ENCODE assay signal across 16 cellular contexts in the genomic region with DNA sequence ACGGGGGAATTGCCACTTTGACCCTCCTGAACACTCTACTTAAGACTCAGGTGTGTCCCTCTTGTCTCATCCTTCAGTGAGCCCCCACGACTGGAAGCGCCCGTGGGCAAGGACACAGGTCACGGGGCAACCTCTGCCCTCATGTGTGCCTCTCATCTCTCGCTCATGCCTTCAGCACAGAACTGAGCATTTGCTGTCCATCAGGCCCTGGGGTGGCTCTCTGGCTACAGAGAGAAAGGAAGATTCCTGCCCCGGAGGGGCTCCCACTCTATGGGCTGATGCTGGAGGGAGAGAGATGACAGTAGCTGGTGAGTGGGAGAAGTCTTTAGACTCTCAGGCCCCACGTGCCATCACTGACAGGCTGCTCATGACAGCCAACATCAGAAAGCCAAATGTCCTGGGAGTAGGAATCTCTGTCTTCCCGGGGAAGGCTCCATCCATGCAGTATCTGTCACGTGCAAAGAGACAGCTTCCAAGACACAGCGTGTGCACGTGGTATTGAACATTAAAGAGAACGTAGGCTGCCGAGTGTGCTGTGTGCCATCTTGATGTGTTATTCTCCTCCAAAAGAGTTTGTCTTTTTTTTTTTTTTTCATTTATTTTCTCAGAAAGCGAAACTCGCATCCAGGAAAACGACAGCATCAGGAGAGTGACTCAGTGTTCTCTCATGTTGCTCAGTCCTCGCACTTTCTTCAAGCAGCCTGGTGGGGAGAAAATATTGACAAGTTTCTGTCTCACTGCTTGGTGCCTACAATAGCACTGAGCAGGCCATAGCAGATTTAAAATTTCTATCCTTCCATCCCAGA.
DNase-seq lines count a peak whose midpoint lies in the region; ATAC-seq and TF ChIP-seq lines count a peak whose summit lies in the region.
"Had no signal": no experiment of that assay in that cellular context is flagged by ENCODE, and none has a peak within 500 bp of the region (broad histone marks: within the 10 kb centered on the region; RNA-seq: fewer than 3 reads in every experiment).

No MANE protein-coding gene starts in this region.

- no peak overlapping the region for H3K27ac Mint-ChIP-seq in T-helper 17 cell
- H3K27ac Mint-ChIP-seq: CD4-positive, alpha-beta memory T cell; GM23338 had no signal

- no peaks in the 10 kb centered on the region for H3K79me1 ChIP-seq in neuronal stem cell (ENCODE audit: low read depth, low read length)

- no peaks in the 10 kb centered on the region for H3K79me2 ChIP-seq in GM23248 (ENCODE audit: insufficient read depth)

- H3K14ac ChIP-seq in neuronal stem cell (ENCODE audit: low read length) = no peak overlapping the region

- no peaks in the 10 kb centered on the region for H3F3A ChIP-seq in GM23248 (ENCODE audit: insufficient read depth)

- TF ChIP-seq CTCF in choroid plexus epithelial cell (conservative IDR thresholded peaks at IDR 0.05; ENCODE audit: low read depth, low read length) = no peak
- no peak for TF ChIP-seq CTCF in lower lobe of right lung (IDR thresholded peaks at IDR 0.05)

- no peak overlapping the region for H3K4ac ChIP-seq in neuronal stem cell (ENCODE audit: low read length)

- no peaks in the 10 kb centered on the region for H3K36me3 ChIP-seq in GM23248 (ENCODE audit: low read depth)
- no peaks in the 10 kb centered on the region for H3K36me3 ChIP-seq in neuronal stem cell (replicated peaks in 1 of 2; ENCODE audit: control insufficient read depth in 2 of 2, insufficient read depth in 2 of 2, low read length in 2 of 2)
- H3K36me3 ChIP-seq in lower lobe of right lung = no peaks in the 10 kb centered on the region
- H3K36me3 ChIP-seq: BE2C had no signal

- H3K27ac ChIP-seq in GM23248 = no peak overlapping the region
- no peak overlapping the region for H3K27ac ChIP-seq in neuronal stem cell (replicated peaks; ENCODE audit: low read length)
- H3K27ac ChIP-seq in lower lobe of right lung = no peak overlapping the region
- H3K27ac ChIP-seq: C4-2B had no signal

- no peaks in the 10 kb centered on the region for H3K9me2 ChIP-seq in GM23248 (ENCODE audit: insufficient read depth)

- intact Hi-C loops in lower lobe of right lung (cut with DNase I) = no loop called here

- H3K27me3 ChIP-seq in GM23248 (replicated peaks; ENCODE audit: insufficient read depth) = no peaks in the 10 kb centered on the region
- no peaks in the 10 kb centered on the region for H3K27me3 ChIP-seq in neuronal stem cell (ENCODE audit: control insufficient read depth in 3 of 3, insufficient read depth in 3 of 3, low read depth in 1 of 3, low read length in 3 of 3)
- peaks cover 19% of the 10 kb centered on the region for H3K27me3 ChIP-seq in lower lobe of right lung (ENCODE audit: low read depth)
- H3K27me3 ChIP-seq: BE2C had no signal

- no peaks in the 10 kb centered on the region for H4K20me1 ChIP-seq in GM23248 (ENCODE audit: insufficient read depth)

- H2BK5ac ChIP-seq in neuronal stem cell (ENCODE audit: low read length) = no peak overlapping the region

- DNase-seq in AG08395 (ENCODE audit: low spot score) = peak; percentile 46
- peak; percentile 73 for DNase-seq in GM23248
- DNase-seq in choroid plexus epithelial cell (ENCODE audit: low read depth) = peak; percentile 8
- no peak for DNase-seq in neuronal stem cell (ENCODE audit: low spot score)
- DNase-seq in T-helper 17 cell = no peak
- no peak for DNase-seq in midbrain (lab: John Stamatoyannopoulos, UW)
- DNase-seq in lower lobe of right lung = no peak
- DNase-seq: 8988T; BE2C; CD4-positive, alpha-beta memory T cell; DMS153; DND-41; GDM1; H7 had no signal

- no peaks in the 10 kb centered on the region for H3K4me1 Mint-ChIP-seq in T-helper 17 cell
- H3K4me1 Mint-ChIP-seq: CD4-positive, alpha-beta memory T cell had no signal

- H3K4me1 ChIP-seq in GM23248 (ENCODE audit: insufficient read depth) (no peaks in the 10 kb centered on the region), neuronal stem cell (ENCODE audit: control insufficient read depth in 2 of 2, insufficient read depth in 1 of 2, low read depth in 1 of 2, low read length in 2 of 2) (no peaks in the 10 kb centered on the region), lower lobe of right lung (no peaks in the 10 kb centered on the region)
- H3K4me1 ChIP-seq: BE2C had no signal

- H3K4me2 ChIP-seq in GM23248 (ENCODE audit: unreplicated experiment) = peak overlapping the region; percentile 71
- no peak overlapping the region for H3K4me2 ChIP-seq in neuronal stem cell (ENCODE audit: insufficient read depth, low read length, poor library complexity, severe bottlenecking)
- H3K4me2 ChIP-seq: GM23338 had no signal

- H3K18ac ChIP-seq in neuronal stem cell (ENCODE audit: low read length) = peak overlapping the region; percentile 38

- no peaks in the 10 kb centered on the region for H3K36me3 Mint-ChIP-seq in T-helper 17 cell (ENCODE audit: low read depth)
- H3K36me3 Mint-ChIP-seq: CD4-positive, alpha-beta memory T cell had no signal

- in situ Hi-C loops in GM23248 (cut with MboI) = no loop called here

- no peak overlapping the region for H2BK15ac ChIP-seq in neuronal stem cell (ENCODE audit: low read length)

- H4K8ac ChIP-seq in neuronal stem cell (ENCODE audit: low read depth, low read length) = no peak overlapping the region

- H3K4me3 Mint-ChIP-seq in T-helper 17 cell = no peak overlapping the region
- H3K4me3 Mint-ChIP-seq: CD4-positive, alpha-beta memory T cell; GM23338 had no signal

- peak overlapping the region; percentile 39 for H3K9ac ChIP-seq in GM23248
- H3K9ac ChIP-seq in neuronal stem cell (ENCODE audit: low read depth, low read length, poor library complexity) = peak overlapping the region; percentile 18

- peak overlapping the region; percentile 76 for H2AFZ ChIP-seq in GM23248
- no peak overlapping the region for H2AFZ ChIP-seq in neuronal stem cell (ENCODE audit: low read length)
- H2AFZ ChIP-seq: GM23338 had no signal

- no peak overlapping the region for H2BK12ac ChIP-seq in neuronal stem cell (ENCODE audit: low read length)

- no peak overlapping the region for H4K91ac ChIP-seq in neuronal stem cell (ENCODE audit: low read depth, low read length, poor library complexity)

- WGBS in GM23248 (ENCODE audit: low coverage in 1 of 2, low lambda C conversion rate in 2 of 2, missing lambda C conversion rate in 2 of 2), 2 experiments = 23 to 27% methylated on average over 18 of the region's 18 CpGs
- no CpG with 5 or more reads among the region's 18 CpGs for WGBS in neuronal stem cell (ENCODE audit: extremely low coverage in 2 of 2, insufficient read length in 2 of 2, insufficient replicate concordance in 1 of 2), 2 donors

- no peak overlapping the region for H2BK120ac ChIP-seq in neuronal stem cell (ENCODE audit: low read depth, low read length)

- peak overlapping the region; percentile 68 for H3K4me3 ChIP-seq in GM23248
- no peak overlapping the region for H3K4me3 ChIP-seq in choroid plexus epithelial cell (ENCODE audit: low read depth, low read length)
- no peak overlapping the region for H3K4me3 ChIP-seq in neuronal stem cell (ENCODE audit: low read length in 2 of 2)
- H3K4me3 ChIP-seq in lower lobe of right lung = no peak overlapping the region
- H3K4me3 ChIP-seq: GM23338 had no signal

- H3K23ac ChIP-seq in neuronal stem cell (ENCODE audit: low read depth, low read length, poor library complexity) = no peak overlapping the region

- ATAC-seq in T-helper 17 cell (no peak), lower lobe of right lung (no peak)
- ATAC-seq: GM23338 had no signal

- no peaks in the 10 kb centered on the region for H3K9me3 ChIP-seq in GM23248 (ENCODE audit: low read depth)
- H3K9me3 ChIP-seq in neuronal stem cell (replicated peaks in 1 of 2; ENCODE audit: control insufficient read depth in 2 of 2, insufficient read depth in 1 of 2, low read depth in 1 of 2, low read length in 2 of 2) = no peaks in the 10 kb centered on the region
- no peaks in the 10 kb centered on the region for H3K9me3 ChIP-seq in T-helper 17 cell (ENCODE audit: control insufficient read depth, low read length, poor library complexity, severe bottlenecking)
- H3K9me3 ChIP-seq in lower lobe of right lung = no peaks in the 10 kb centered on the region
- H3K9me3 ChIP-seq: BE2C had no signal

- no peak overlapping the region for H2AK5ac ChIP-seq in neuronal stem cell (ENCODE audit: low read depth, low read length)

- peaks cover 17% of the 10 kb centered on the region for H3K27me3 Mint-ChIP-seq in T-helper 17 cell

Comparison
In these comparisons a context has a peak if more than half of its experiments do, and no peak if none do; other contexts are left out.
1. DNase-seq: peak in AG08395 (single experiment), GM23248 (single experiment) and choroid plexus epithelial cell (single experiment); none in neuronal stem cell (single experiment), T-helper 17 cell (0 of 3), midbrain (single experiment) and lower lobe of right lung (single experiment).